Comparison of ENCODE assay signal across 8 cellular contexts in genomic region chr17:40063034-40063765, GRCh38. TPM values are rescaled to one million over a fixed set of nuclear protein-coding genes. Genes with fewer than 3 reads are reported as not detected.
DNase-seq lines count a peak whose midpoint lies in the region; ATAC-seq, FAIRE-seq and TF ChIP-seq lines count a peak whose summit lies in the region.

No MANE protein-coding gene starts in this region.

- peak overlapping the region; percentile 75 to 87 for H3K4me2 ChIP-seq in H1 (ENCODE audit: insufficient read depth in 1 of 2, low read depth in 2 of 2, low read length in 2 of 2)

- H3K27me3 Mint-ChIP-seq in T-helper 2 cell treated with Interferon-gamma antibody and Interleukin-4, amounts not matched to agents 5 μg/mL and 100 μg/mL, for 36 hours (ENCODE audit: low read depth), result peaks cover 40% of the 10 kb centered on the region

- peak overlapping the region; percentile 61 for H2BK120ac ChIP-seq in H1 (replicated peaks; ENCODE audit: low read depth, low read length)

- peak overlapping the region; percentile 52; the same call in 1 of the 2 replicates for H2BK5ac ChIP-seq in H1 (ENCODE audit: low read depth, low read length)

- no peak overlapping the region for H2AFZ ChIP-seq in H1 (ENCODE audit: low read length)

- H3K9me3 Mint-ChIP-seq in T-helper 2 cell treated with Interferon-gamma antibody and Interleukin-4, amounts not matched to agents 5 μg/mL and 100 μg/mL, for 36 hours, result no peaks in the 10 kb centered on the region

- peak; percentile 43 for DNase-seq in stimulated activated CD4-positive, alpha-beta T cell treated with anti-CD3 and anti-CD28 coated beads, Interleukin-15, amount 100 ng/mL, for 24 hours
- DNase-seq in stimulated activated CD4-positive, alpha-beta T cell treated with anti-CD3 and anti-CD28 coated beads, Interleukin-12 subunit alpha, Interleukin-12 subunit beta, amount 100 ng/mL, for 4 hours, result no peak
- DNase-seq in T-helper 2 cell treated with Interferon-gamma antibody and Interleukin-4, amounts not matched to agents 5 μg/mL and 100 μg/mL, for 36 hours (ENCODE audit: low spot score), result no peak
- DNase-seq in H1 (ENCODE audit: low read depth in 1 of 2, low spot score in 2 of 2) (peak in 1 of 2 experiments; percentile 89), mucosa of descending colon (peak; percentile 59 to 78 (median 76)), T1000 (lab: John Stamatoyannopoulos, UW) (no peak)

- H3K27ac ChIP-seq in H1 (ENCODE audit: low read depth, low read length) (peak overlapping the region; percentile 60; the same call in 1 of the 2 replicates), urinary bladder (ENCODE audit: low read depth) (peak overlapping the region; percentile 85)

- no peak overlapping the region for H3K14ac ChIP-seq in H1 (ENCODE audit: insufficient read length)

- H3K18ac ChIP-seq in H1 (ENCODE audit: extremely low read depth, low read length), result peak overlapping the region; percentile 78

- 2% methylated on average over 25 of the region's 59 CpGs; no CpG with 5 or more reads in 1 of the 2 experiments for WGBS in H1 (ENCODE audit: extremely low coverage in 1 of 2, insufficient coverage in 1 of 2, insufficient read length in 1 of 2, insufficient replicate concordance in 2 of 2, low coverage in 1 of 2, low lambda C conversion rate in 2 of 2, missing lambda C conversion rate in 1 of 2), 2 experiments
- WGBS in urinary bladder, result under 1% methylated on average over 59 of the region's 59 CpGs

- H3K79me2 ChIP-seq in H1 (ENCODE audit: control insufficient read depth in 1 of 2, insufficient read depth in 2 of 2, low read length in 2 of 2), result no peaks in the 10 kb centered on the region

- peak overlapping the region; percentile 65 for H4K8ac ChIP-seq in H1 (ENCODE audit: extremely low read depth, insufficient read depth, low read length)

- intact Hi-C loops in mucosa of descending colon (cut with DNase I, micrococcal nuclease), result no loop called here

- H3K4me1 Mint-ChIP-seq in T-helper 2 cell treated with Interferon-gamma antibody and Interleukin-4, amounts not matched to agents 5 μg/mL and 100 μg/mL, for 36 hours (ENCODE audit: low read depth), result peaks cover 31% of the 10 kb centered on the region

- CTCF ChIA-PET in H1 (lab: Charles Lee; ENCODE audit: partially characterized antibody), result interaction anchor here (0.8 to 38.4 kb wide), 8 partner anchors 10 to 61 kb away, joined by 4 to 876 read pairs (median 19); partner anchors contain the start of genes MED24 and NR1D1

- POLR2A ChIA-PET in H1 (lab: Charles Lee; ENCODE audit: partially characterized antibody), result interaction anchor here (0.7 to 5.8 kb wide), 10 partner anchors 9 to 129 kb away, joined by 3 to 64 read pairs (median 3); partner anchors contain the start of genes MED24 and MSL1

- no peak overlapping the region for H2BK15ac ChIP-seq in H1 (ENCODE audit: low read length)

- no peaks in the 10 kb centered on the region for H3K9me3 ChIP-seq in H1 (ENCODE audit: insufficient read depth in 2 of 2, low read depth in 1 of 2, low read length in 1 of 2)
- no peaks in the 10 kb centered on the region for H3K9me3 ChIP-seq in mucosa of descending colon

- TF ChIP-seq POLR2A in H1 (IDR thresholded peaks at IDR 0.05; ENCODE audit: control extremely low read depth in 1 of 2, low read depth in 2 of 2, low read length in 2 of 2), result no peak; a peak in 1 of 3 replicates

- peak; percentile 31 for ATAC-seq in HG03521 (IDR thresholded peaks at IDR 0.05; ENCODE audit: unreplicated experiment)
- peak; percentile 56 for ATAC-seq in mucosa of descending colon

- FAIRE-seq in H1 (lab: Jason Lieb, UNC), result no peak

- no peak for TF ChIP-seq EP300 in H1 (IDR thresholded peaks at IDR 0.05; ENCODE audit: borderline replicate concordance in 1 of 2, low read depth in 2 of 2, low read length in 2 of 2)

- peak overlapping the region; percentile 75 for H4K91ac ChIP-seq in H1 (replicated peaks; ENCODE audit: insufficient read length, low read length)

- no peak overlapping the region; the same call in 1 of the 2 replicates for H2BK12ac ChIP-seq in H1 (ENCODE audit: low read depth, low read length)

- peaks cover 0 to 9% of the 10 kb centered on the region in 2 experiments for H4K20me1 ChIP-seq in H1 (replicated peaks in 1 of 2; ENCODE audit: control insufficient read depth in 1 of 2, insufficient read depth in 2 of 2, low read length in 2 of 2)

- H3K36me3 ChIP-seq in H1 (ENCODE audit: control insufficient read depth in 2 of 4, insufficient read depth in 4 of 4, low read length in 3 of 4), result no peaks in the 10 kb centered on the region
- no peaks in the 10 kb centered on the region for H3K36me3 ChIP-seq in mucosa of descending colon (ENCODE audit: low read depth)
- no peaks in the 10 kb centered on the region for H3K36me3 ChIP-seq in urinary bladder (ENCODE audit: insufficient read depth)

- H3K27me3 ChIP-seq in H1 (replicated peaks in 1 of 4; ENCODE audit: control insufficient read depth in 3 of 4, extremely low read depth in 1 of 4, insufficient read depth in 3 of 4, low read length in 3 of 4), result peaks cover 0 to 15% (median 10%) of the 10 kb centered on the region in 4 experiments; a peak in 6 of 7 replicates

- H4K5ac ChIP-seq in H1 (ENCODE audit: insufficient read length, low read depth, low read length), result peak overlapping the region; percentile 84

- H3K79me1 ChIP-seq in H1 (ENCODE audit: low read depth, low read length), result peaks cover 7% of the 10 kb centered on the region; the same call in 1 of the 2 replicates

- H3K56ac ChIP-seq in H1 (replicated peaks; ENCODE audit: insufficient read length, low read depth, low read length), result peak overlapping the region; percentile 66

- no peak for TF ChIP-seq RAD21 in H1 (IDR thresholded peaks at IDR 0.05 in 1 of 2, conservative IDR thresholded peaks at IDR 0.05 in 1 of 2; ENCODE audit: low read depth in 2 of 2, low read length in 2 of 2)

- H3K27ac Mint-ChIP-seq in T-helper 2 cell treated with Interferon-gamma antibody and Interleukin-4, amounts not matched to agents 5 μg/mL and 100 μg/mL, for 36 hours, result no peak overlapping the region

- no peak overlapping the region for H3K23ac ChIP-seq in H1 (ENCODE audit: insufficient read length)

- no peak overlapping the region for H2BK20ac ChIP-seq in H1 (ENCODE audit: low read length)

- H3K4me3 Mint-ChIP-seq in T-helper 2 cell treated with Interferon-gamma antibody and Interleukin-4, amounts not matched to agents 5 μg/mL and 100 μg/mL, for 36 hours, result peak overlapping the region; percentile 82

- TF ChIP-seq CTCF in H1 (IDR thresholded peaks at IDR 0.05; ENCODE audit: control extremely low read depth in 1 of 3, insufficient read depth in 1 of 3, low read depth in 1 of 3, low read length in 3 of 3) (no peak), mucosa of descending colon (IDR thresholded peaks at IDR 0.05) (no peak)

- peaks cover 6% of the 10 kb centered on the region; the same call in 1 of the 2 replicates for H3K23me2 ChIP-seq in H1 (ENCODE audit: low read depth, low read length)

- no peaks in the 10 kb centered on the region for H3K36me3 Mint-ChIP-seq in T-helper 2 cell treated with Interferon-gamma antibody and Interleukin-4, amounts not matched to agents 5 μg/mL and 100 μg/mL, for 36 hours (ENCODE audit: low read depth)

- no peak overlapping the region for H2AK5ac ChIP-seq in H1 (ENCODE audit: low read depth, low read length)

- peak overlapping the region; percentile 71 for H3K4ac ChIP-seq in H1 (replicated peaks; ENCODE audit: insufficient read length, low read depth, low read length)

- peaks cover 21 to 49% (median 32%) of the 10 kb centered on the region in 4 experiments for H3K4me1 ChIP-seq in H1 (replicated peaks in 1 of 4; ENCODE audit: control insufficient read depth in 3 of 4, insufficient read depth in 4 of 4, low read length in 3 of 4)
- peaks cover 37% of the 10 kb centered on the region for H3K4me1 ChIP-seq in mucosa of descending colon (ENCODE audit: low read depth)
- H3K4me1 ChIP-seq in urinary bladder (ENCODE audit: insufficient read depth), result peaks cover 2% of the 10 kb centered on the region

- peak overlapping the region; percentile 39 to 48 (median 44); a peak in 5 of 7 replicates for H3K9ac ChIP-seq in H1 (replicated peaks in 1 of 4; ENCODE audit: extremely low read depth in 1 of 4, low read depth in 3 of 4, low read length in 3 of 4)

- H3K4me3 ChIP-seq in H1 (ENCODE audit: extremely low read depth in 1 of 4, insufficient read depth in 2 of 4, low read depth in 3 of 4, low read length in 4 of 4) (peak overlapping the region; percentile 76 to 87 (median 81)), mucosa of descending colon (peak overlapping the region; percentile 98), urinary bladder (ENCODE audit: low read depth, low read length) (peak overlapping the region; percentile 98)

RNA-seq across cellular contexts. Expression of gene THRA, which starts 0.4 kb away (rescaled TPM):
- 10.2 and 11.8 TPM in 2 replicates for total RNA-seq in H1 (2021; fragmentation: NEBNext Ultra II Directional; extraction: Animal tissue kit (Norgen Biotek cat#: 25700))
- polyA plus RNA-seq in H1 (2011; rRNA removed) (6.4 and 8.2 TPM in 2 replicates), urinary bladder (76.3 TPM)
- 7.4 TPM for polyA plus RNA-seq in H1 (2011; cell fraction: cytosol; rRNA removed)
- 13.1 TPM for polyA plus RNA-seq in H1 (2011; cell fraction: nucleus; rRNA removed)
- polyA plus RNA-seq in H1 (2012, experiment 1 of 2), result 7.9 to 11.1 TPM (median 10.1 TPM) in 4 replicates
- polyA plus RNA-seq in H1 (2012, experiment 2 of 2), result 7.6 TPM
- 5.0 TPM for polyA plus RNA-seq in H1 (2013, experiment 1 of 2)
- polyA plus RNA-seq in H1 (2013, experiment 2 of 2), result 4.5 TPM
- 8.4 and 11.6 TPM in 2 replicates for polyA minus RNA-seq in H1 (2011; rRNA and poly(A)+ RNA removed)
- polyA minus RNA-seq in H1 (2011; cell fraction: cytosol; rRNA and poly(A)+ RNA removed), result 6.2 TPM
- polyA minus RNA-seq in H1 (2011; cell fraction: nucleus; rRNA and poly(A)+ RNA removed), result 4.3 TPM
- total RNA-seq in mucosa of descending colon (100 to 1,000 TPM in 1 of 3 donors, 10 to 100 TPM in 2; 56.8 to 114 (median 60.0) TPM), urinary bladder (35.5 TPM)

RNA-seq across cellular contexts. Expression of gene MED24, which starts 9.0 kb away (rescaled TPM):
- total RNA-seq in H1 (2021; fragmentation: NEBNext Ultra II Directional; extraction: Animal tissue kit (Norgen Biotek cat#: 25700)), result 81.7 and 90.6 TPM in 2 replicates
- polyA plus RNA-seq in H1 (2011; rRNA removed) (92.7 and 120 TPM in 2 replicates), urinary bladder (52.4 TPM)
- polyA plus RNA-seq in H1 (2011; cell fraction: cytosol; rRNA removed), result 91.0 TPM
- polyA plus RNA-seq in H1 (2011; cell fraction: nucleus; rRNA removed), result 355 TPM
- polyA plus RNA-seq in H1 (2012, experiment 1 of 2), result 73.6 to 99.4 TPM (median 93.5 TPM) in 4 replicates
- 83.6 TPM for polyA plus RNA-seq in H1 (2012, experiment 2 of 2)
- 42.8 TPM for polyA plus RNA-seq in H1 (2013, experiment 1 of 2)
- polyA plus RNA-seq in H1 (2013, experiment 2 of 2), result 41.6 TPM
- 126 and 205 TPM in 2 replicates for polyA minus RNA-seq in H1 (2011; rRNA and poly(A)+ RNA removed)
- 93.1 TPM for polyA minus RNA-seq in H1 (2011; cell fraction: cytosol; rRNA and poly(A)+ RNA removed)
- polyA minus RNA-seq in H1 (2011; cell fraction: nucleus; rRNA and poly(A)+ RNA removed), result 141 TPM
- total RNA-seq in mucosa of descending colon (10 to 100 TPM; 76.6 to 90.2 (median 87.4) TPM), urinary bladder (45.8 TPM)

RNA-seq across cellular contexts. Expression of gene NR1D1, which starts 37.2 kb away (rescaled TPM):
- 4.3 and 4.6 TPM in 2 replicates for total RNA-seq in H1 (2021; fragmentation: NEBNext Ultra II Directional; extraction: Animal tissue kit (Norgen Biotek cat#: 25700))
- polyA plus RNA-seq in H1 (2011; rRNA removed) (1.5 and 3.4 TPM in 2 replicates), urinary bladder (18.1 TPM)
- 0.79 TPM for polyA plus RNA-seq in H1 (2011; cell fraction: cytosol; rRNA removed)
- polyA plus RNA-seq in H1 (2011; cell fraction: nucleus; rRNA removed), result 4.7 TPM
- polyA plus RNA-seq in H1 (2012, experiment 1 of 2), result 5.4 to 7.1 TPM (median 6.1 TPM) in 4 replicates
- polyA plus RNA-seq in H1 (2012, experiment 2 of 2), result 6.5 TPM
- polyA plus RNA-seq in H1 (2013, experiment 1 of 2), result 3.1 TPM
- polyA plus RNA-seq in H1 (2013, experiment 2 of 2), result 3.0 TPM
- 1.4 and 2.9 TPM in 2 replicates for polyA minus RNA-seq in H1 (2011; rRNA and poly(A)+ RNA removed)
- 2.5 TPM for polyA minus RNA-seq in H1 (2011; cell fraction: cytosol; rRNA and poly(A)+ RNA removed)
- 2.7 TPM for polyA minus RNA-seq in H1 (2011; cell fraction: nucleus; rRNA and poly(A)+ RNA removed)
- total RNA-seq in mucosa of descending colon (10 to 100 TPM in 2 of 3 donors, 1 to 10 TPM in 1; 9.3 to 15.0 (median 14.8) TPM), urinary bladder (2.0 TPM)

RNA-seq across cellular contexts. Expression of gene CSF3, which starts 48.0 kb away (rescaled TPM):
- not detected in 2 replicates for total RNA-seq in H1 (2021; fragmentation: NEBNext Ultra II Directional; extraction: Animal tissue kit (Norgen Biotek cat#: 25700))
- polyA plus RNA-seq in H1 (2011; rRNA removed) (0.03 TPM in 1 of 2 replicates, not detected in the other), urinary bladder (2.3 TPM)
- 0.06 TPM for polyA plus RNA-seq in H1 (2011; cell fraction: cytosol; rRNA removed)
- not detected for polyA plus RNA-seq in H1 (2011; cell fraction: nucleus; rRNA removed)
- polyA plus RNA-seq in H1 (2012, experiment 1 of 2), result not detected in 4 replicates
- polyA plus RNA-seq in H1 (2012, experiment 2 of 2), result not detected
- not detected for polyA plus RNA-seq in H1 (2013, experiment 1 of 2)
- polyA plus RNA-seq in H1 (2013, experiment 2 of 2), result not detected
- polyA minus RNA-seq in H1 (2011; rRNA and poly(A)+ RNA removed), result not detected in 2 replicates
- not detected for polyA minus RNA-seq in H1 (2011; cell fraction: cytosol; rRNA and poly(A)+ RNA removed)
- polyA minus RNA-seq in H1 (2011; cell fraction: nucleus; rRNA and poly(A)+ RNA removed), result not detected
- total RNA-seq in mucosa of descending colon (not detected), urinary bladder (not detected)

RNA-seq across cellular contexts. Expression of gene MSL1, which starts 58.6 kb away (rescaled TPM):
- total RNA-seq in H1 (2021; fragmentation: NEBNext Ultra II Directional; extraction: Animal tissue kit (Norgen Biotek cat#: 25700)), result 66.5 and 69.2 TPM in 2 replicates
- polyA plus RNA-seq in H1 (2011; rRNA removed) (18.2 and 24.1 TPM in 2 replicates), urinary bladder (70.9 TPM)
- 39.2 TPM for polyA plus RNA-seq in H1 (2011; cell fraction: cytosol; rRNA removed)
- 50.9 TPM for polyA plus RNA-seq in H1 (2011; cell fraction: nucleus; rRNA removed)
- 47.3 to 75.1 TPM (median 51.3 TPM) in 4 replicates for polyA plus RNA-seq in H1 (2012, experiment 1 of 2)
- 24.4 TPM for polyA plus RNA-seq in H1 (2012, experiment 2 of 2)
- polyA plus RNA-seq in H1 (2013, experiment 1 of 2), result 59.8 TPM
- polyA plus RNA-seq in H1 (2013, experiment 2 of 2), result 53.4 TPM
- 35.9 and 42.1 TPM in 2 replicates for polyA minus RNA-seq in H1 (2011; rRNA and poly(A)+ RNA removed)
- polyA minus RNA-seq in H1 (2011; cell fraction: cytosol; rRNA and poly(A)+ RNA removed), result 35.1 TPM
- 36.6 TPM for polyA minus RNA-seq in H1 (2011; cell fraction: nucleus; rRNA and poly(A)+ RNA removed)
- total RNA-seq in mucosa of descending colon (10 to 100 TPM; 83.7 to 100.0 (median 85.3) TPM), urinary bladder (81.3 TPM)

Comparison
In these comparisons a context has a peak if more than half of its experiments do, and no peak if none do; other contexts are left out.
1. DNase-seq: peak in stimulated activated CD4-positive, alpha-beta T cell treated with anti-CD3 and anti-CD28 coated beads, Interleukin-15, amount 100 ng/mL, for 24 hours (single experiment) and mucosa of descending colon (3 of 3); none in stimulated activated CD4-positive, alpha-beta T cell treated with anti-CD3 and anti-CD28 coated beads, Interleukin-12 subunit alpha, Interleukin-12 subunit beta, amount 100 ng/mL, for 4 hours (single experiment), T-helper 2 cell treated with Interferon-gamma antibody and Interleukin-4, amounts not matched to agents 5 μg/mL and 100 μg/mL, for 36 hours (single experiment) and T1000 (single experiment).
2. Peak in every context shown above with its lines, with median percentiles within 50 percentile points of each other: H3K4me3 ChIP-seq.